Comparison of ENCODE assay signal across 29 cellular contexts in genomic region chr18:58868440-58868839, GRCh38. TPM values are rescaled to one million over a fixed set of nuclear protein-coding genes. Genes with fewer than 3 reads are reported as not detected.
DNase-seq lines count a peak whose midpoint lies in the region; ATAC-seq and TF ChIP-seq lines count a peak whose summit lies in the region.
"Had no signal": no experiment of that assay in that cellular context is flagged by ENCODE, and none has a peak within 500 bp of the region (broad histone marks: within the 10 kb centered on the region; RNA-seq: fewer than 3 reads in every experiment).

No MANE protein-coding gene starts in this region.

- H3K27me3 ChIP-seq in tibial artery: no peaks in the 10 kb centered on the region
- H3K27me3 ChIP-seq: esophagus squamous epithelium, foreskin keratinocyte, heart right ventricle had no signal

- H3K4me1 ChIP-seq in tibial artery: peaks cover 0 to 87% (median 60%) of the 10 kb centered on the region in 4 donors

- no peak for DNase-seq in SK-N-MC (ENCODE audit: low read depth, low spot score)
- DNase-seq in epithelial cell of prostate (ENCODE audit: low read depth, low spot score): no peak
- DNase-seq in neural crest cell (ENCODE audit: low read depth, low spot score): no peak
- peak in 1 of 2 donors; percentile 10 for DNase-seq in tibial artery
- DNase-seq in NCI-H1436 treated with DMSO at 0.1 percent for 48 hours (lab: John Stamatoyannopoulos, UW): no peak
- no peak for DNase-seq in activated CD4-positive, CD25-positive, alpha-beta regulatory T cell (lab: John Stamatoyannopoulos, UW)
- DNase-seq: activated CD4-positive, alpha-beta T cell treated with anti-CD3 and anti-CD28 coated beads, Interleukin-2, amount 10 ng/mL, durations not matched to agents 24 days and 14 days; activated effector memory CD4-positive, alpha-beta T cell treated with anti-CD3 and anti-CD28 coated beads, Interleukin-2, amount 50 U/mL, for 16 hours; activated naive CD8-positive, alpha-beta T cell treated with anti-CD3 and anti-CD28 coated beads for 36 hours; activated T-cell treated with anti-CD3 and anti-CD28 coated beads, Interleukin-2, amount 50 U/mL, for 1 hour; CD8-positive, alpha-beta memory T cell; DMS 273 treated with DMSO at 0.1 percent for 48 hours; esophagus squamous epithelium; foreskin keratinocyte; heart right ventricle; left cardiac atrium; MM.1S; NCI-H1417 treated with DMSO at 0.1 percent for 48 hours; NCI-H2107; NCI-H446; NCI-H774; SHP77 treated with DMSO at 0.1 percent for 48 hours; stimulated activated CD4-positive, alpha-beta T cell treated with anti-CD3 and anti-CD28 coated beads, Interleukin-4, amount 100 ng/mL, for 4 hours; SW 1271; upper lobe of left lung had no signal

- H3K4me3 ChIP-seq in SK-N-MC (no peak overlapping the region), tibial artery (no peak overlapping the region)
- H3K4me3 ChIP-seq: esophagus squamous epithelium, HAP-1, upper lobe of left lung had no signal

- H3K9ac ChIP-seq in SK-N-MC (ENCODE audit: insufficient read length): no peak overlapping the region

- H3K4me3 Mint-ChIP-seq in neural crest cell: peak overlapping the region; percentile 44
- H3K4me3 Mint-ChIP-seq: activated CD4-positive, alpha-beta T cell treated with anti-CD3 and anti-CD28 coated beads, Interleukin-2, amount 10 ng/mL, durations not matched to agents 24 days and 14 days; activated naive CD8-positive, alpha-beta T cell treated with anti-CD3 and anti-CD28 coated beads for 36 hours; CD8-positive, alpha-beta memory T cell had no signal

- intact Hi-C loops in tibial artery (cut with DNase I; ENCODE audit: low total_unique reads): loop anchor here (10.0 kb wide), 1 partner anchor 126 kb away; no protein-coding TSS in a partner anchor

- H3K9me3 ChIP-seq in SK-N-MC (ENCODE audit: low read depth, low read length): 0 out of 2 replicates have a peak, but pooled peaks cover 3% of the 10 kb centered on the region
- no peaks in the 10 kb centered on the region for H3K9me3 ChIP-seq in tibial artery
- H3K9me3 ChIP-seq: esophagus squamous epithelium, HAP-1, heart right ventricle, neutrophil, upper lobe of left lung had no signal

- TF ChIP-seq CTCF in neural crest cell (conservative IDR thresholded peaks at IDR 0.05) (no peak), tibial artery (IDR thresholded peaks at IDR 0.05) (no peak)

- peaks cover 70% of the 10 kb centered on the region for H3K4me1 Mint-ChIP-seq in neural crest cell
- H3K4me1 Mint-ChIP-seq: activated CD4-positive, alpha-beta T cell treated with anti-CD3 and anti-CD28 coated beads, Interleukin-2, amount 10 ng/mL, durations not matched to agents 24 days and 14 days; activated naive CD8-positive, alpha-beta T cell treated with anti-CD3 and anti-CD28 coated beads for 36 hours had no signal

- ATAC-seq in GM18502 (IDR thresholded peaks at IDR 0.05; ENCODE audit: poor library complexity, unreplicated experiment): no peak
- ATAC-seq: heart right ventricle, left cardiac atrium, sciatic nerve had no signal

- H3K9me3 Mint-ChIP-seq in neural crest cell: peaks cover 3% of the 10 kb centered on the region
- H3K9me3 Mint-ChIP-seq: activated CD4-positive, alpha-beta T cell treated with anti-CD3 and anti-CD28 coated beads, Interleukin-2, amount 10 ng/mL, durations not matched to agents 24 days and 14 days; activated naive CD8-positive, alpha-beta T cell treated with anti-CD3 and anti-CD28 coated beads for 36 hours had no signal

- H3K36me3 Mint-ChIP-seq in neural crest cell (ENCODE audit: low read depth): peaks cover 49% of the 10 kb centered on the region

- 0 out of 2 replicates have a peak overlapping the region, but pooled peaks have one; percentile 21 for H3K27ac ChIP-seq in SK-N-MC
- H3K27ac ChIP-seq in epithelial cell of prostate: peak overlapping the region; percentile 91
- peak overlapping the region; percentile 98 to 100 for H3K27ac ChIP-seq in tibial artery
- H3K27ac ChIP-seq: esophagus squamous epithelium, neutrophil had no signal

- H3K36me3 ChIP-seq in SK-N-MC (ENCODE audit: insufficient read depth, low read length): peaks cover 84% of the 10 kb centered on the region
- H3K36me3 ChIP-seq in tibial artery: peaks cover 11 to 29% (median 16%) of the 10 kb centered on the region in 3 donors
- H3K36me3 ChIP-seq: HAP-1, neutrophil had no signal

- H3K27ac Mint-ChIP-seq in neural crest cell (ENCODE audit: unreplicated experiment): no peak overlapping the region
- H3K27ac Mint-ChIP-seq: activated CD4-positive, alpha-beta T cell treated with anti-CD3 and anti-CD28 coated beads, Interleukin-2, amount 10 ng/mL, durations not matched to agents 24 days and 14 days; activated naive CD8-positive, alpha-beta T cell treated with anti-CD3 and anti-CD28 coated beads for 36 hours had no signal

- H3K27me3 Mint-ChIP-seq in neural crest cell (ENCODE audit: low read depth): no peaks in the 10 kb centered on the region

RNA-seq across cellular contexts. Expression of gene ZNF532, which starts 3.8 kb away (rescaled TPM):
- total RNA-seq in neural crest cell: 171 and 180 TPM in 2 replicates

Comparison
In these comparisons a context has a peak if more than half of its experiments do, and no peak if none do; other contexts are left out.
1. H3K27ac ChIP-seq: peak in every context shown above with its lines; median percentile 99 in tibial artery; 91 in epithelial cell of prostate; 21 in SK-N-MC.